ENCODE assay signal across 8 cellular contexts in the genomic region with DNA sequence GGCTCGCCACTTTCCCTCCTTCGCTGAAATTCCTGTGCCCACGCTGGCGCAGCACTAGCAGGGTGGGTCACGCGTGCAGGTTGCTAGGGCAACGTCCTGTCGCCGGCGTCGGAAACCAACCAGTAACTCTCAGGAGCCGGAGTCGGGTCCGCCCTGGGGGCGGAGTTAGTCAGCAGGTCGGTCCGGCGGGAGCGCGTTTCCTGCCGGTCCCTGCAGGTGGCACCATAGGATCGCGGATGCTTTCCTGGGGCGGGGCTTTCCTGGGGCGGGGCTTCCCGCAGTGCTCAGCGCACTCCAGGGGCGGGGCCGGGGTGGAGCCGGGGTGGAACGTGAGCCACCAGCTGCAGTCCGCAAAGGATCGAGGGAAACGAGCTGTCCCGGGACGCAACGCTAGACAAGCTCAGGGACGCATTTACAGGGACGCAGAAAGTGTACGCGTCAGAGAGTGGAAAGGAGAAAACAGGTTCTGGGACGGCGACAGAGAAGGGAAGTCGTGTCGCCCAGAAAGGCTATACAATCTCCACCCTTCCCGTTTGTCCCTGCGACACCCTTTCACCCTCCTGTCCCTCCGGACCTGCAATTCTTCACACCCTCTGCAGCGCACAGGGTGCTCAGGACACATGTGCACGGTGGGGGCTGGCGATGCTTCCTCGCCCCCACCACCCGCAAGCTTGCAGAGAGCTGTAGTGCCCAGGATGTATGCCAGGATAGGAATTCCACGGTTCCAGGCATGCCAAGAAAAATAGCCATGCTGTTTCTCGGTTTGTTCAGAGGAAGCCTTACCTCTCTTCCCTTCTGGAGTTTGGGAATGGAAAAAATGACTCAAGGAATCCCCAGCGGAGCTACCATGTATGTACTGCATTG. TPM values are rescaled to one million over a fixed set of nuclear protein-coding genes. Genes with fewer than 3 reads are reported as not detected.
DNase-seq lines count a peak whose midpoint lies in the region; ATAC-seq and TF ChIP-seq lines count a peak whose summit lies in the region.

No MANE protein-coding gene starts in this region.

- peaks cover 0 to 3% (median 0%) of the 10 kb centered on the region in 5 donors for H3K36me3 Mint-ChIP-seq in naive thymus-derived CD4-positive, alpha-beta T cell
- peaks cover 15% of the 10 kb centered on the region for H3K36me3 Mint-ChIP-seq in stimulated activated effector memory CD8-positive, alpha-beta T cell treated with anti-CD3 and anti-CD28 coated beads, Interleukin-12 subunit alpha, Interleukin-12 subunit beta, amount 100 ng/mL, for 72 hours

- peaks cover 31% of the 10 kb centered on the region for H3K27me3 ChIP-seq in DOHH2 (ENCODE audit: control insufficient read depth, low read length)
- H3K27me3 ChIP-seq in naive thymus-derived CD4-positive, alpha-beta T cell (ENCODE audit: control insufficient read depth in 2 of 2, insufficient read depth in 2 of 2, low read length in 2 of 2) = peaks cover 0 to 11% of the 10 kb centered on the region in 2 donors

- H3K27ac ChIP-seq in DOHH2 (ENCODE audit: low read depth, low read length) = no peak overlapping the region
- H3K27ac ChIP-seq in naive thymus-derived CD4-positive, alpha-beta T cell (ENCODE audit: low read depth, low read length) = no peak overlapping the region

- peaks cover 28 to 50% (median 40%) of the 10 kb centered on the region in 5 donors for H3K27me3 Mint-ChIP-seq in naive thymus-derived CD4-positive, alpha-beta T cell

- H3K79me2 ChIP-seq in DOHH2 (ENCODE audit: control insufficient read depth, low read length) = no peaks in the 10 kb centered on the region

- H3K4me1 Mint-ChIP-seq in naive thymus-derived CD4-positive, alpha-beta T cell = peaks cover 23 to 46% (median 34%) of the 10 kb centered on the region in 7 donors
- peaks cover 38% of the 10 kb centered on the region for H3K4me1 Mint-ChIP-seq in stimulated activated effector memory CD8-positive, alpha-beta T cell treated with anti-CD3 and anti-CD28 coated beads, Interleukin-12 subunit alpha, Interleukin-12 subunit beta, amount 100 ng/mL, for 72 hours

- POLR2A ChIA-PET in naive thymus-derived CD4-positive, alpha-beta T cell (lab: Charles Lee) = interaction anchor here (1.5 to 2.8 kb wide), 2 partner anchors 50 to 83 kb away, joined by 6 to 14 read pairs; a partner anchor contains a TSS

- peaks cover 0 to 2% (median 0%) of the 10 kb centered on the region in 11 donors for H3K9me3 Mint-ChIP-seq in naive thymus-derived CD4-positive, alpha-beta T cell
- no peaks in the 10 kb centered on the region for H3K9me3 Mint-ChIP-seq in stimulated activated effector memory CD8-positive, alpha-beta T cell treated with anti-CD3 and anti-CD28 coated beads, Interleukin-12 subunit alpha, Interleukin-12 subunit beta, amount 100 ng/mL, for 72 hours

- H3F3A ChIP-seq in DOHH2 (ENCODE audit: control insufficient read depth, insufficient read depth) = no peaks in the 10 kb centered on the region

- peak; percentile 98 for DNase-seq in H4 (ENCODE audit: low spot score)
- DNase-seq in LNCaP clone FGC (ENCODE audit: low read depth) = peak; percentile 86
- peak; percentile 94 for DNase-seq in RPMI7951 (ENCODE audit: low read depth)
- peak; percentile 98 for DNase-seq in activated T-helper 1 cell treated with anti-CD3 and anti-CD28 coated beads, Interleukin-2, amount 50 U/mL, for 16 hours (ENCODE audit: low read depth in 1 of 2, low spot score in 1 of 2)
- peak; percentile 94 for DNase-seq in fibroblast of gingiva (ENCODE audit: low read depth)
- DNase-seq in naive thymus-derived CD4-positive, alpha-beta T cell = peak; percentile 91 to 97 (median 95)
- DNase-seq in stimulated activated effector memory CD8-positive, alpha-beta T cell treated with anti-CD3 and anti-CD28 coated beads, Interleukin-12 subunit alpha, Interleukin-12 subunit beta, amount 100 ng/mL, for 72 hours (ENCODE audit: low spot score in 2 of 2) = peak; percentile 99

- CTCF ChIA-PET in naive thymus-derived CD4-positive, alpha-beta T cell (lab: Charles Lee) = interaction anchor here (0.7 to 4.6 kb wide), 18 partner anchors 9 to 594 kb away, joined by 3 to 66 read pairs (median 5); a partner anchor contains a TSS

- H3K4me2 ChIP-seq in DOHH2 (ENCODE audit: low read length) = peak overlapping the region; percentile 88

- no peaks in the 10 kb centered on the region for H4K20me1 ChIP-seq in DOHH2 (ENCODE audit: control insufficient read depth, insufficient read depth, low read depth, low read length)

- H3K4me3 ChIP-seq in DOHH2 (ENCODE audit: low read length) (peak overlapping the region; percentile 72), LNCaP clone FGC (ENCODE audit: low read depth, low read length) (peak overlapping the region; percentile 65)
- peak overlapping the region; percentile 43 for H3K4me3 ChIP-seq in naive thymus-derived CD4-positive, alpha-beta T cell (ENCODE audit: low read length)

- intact Hi-C loops in naive thymus-derived CD4-positive, alpha-beta T cell (cut with micrococcal nuclease) = loop anchor here (1.0 to 10.0 kb wide), 23 partner anchors 12 to 1010 kb away; a partner anchor contains a TSS

- H3K9me3 ChIP-seq in DOHH2 (ENCODE audit: control insufficient read depth, insufficient read depth, low read length) = no peaks in the 10 kb centered on the region
- no peaks in the 10 kb centered on the region for H3K9me3 ChIP-seq in naive thymus-derived CD4-positive, alpha-beta T cell (ENCODE audit: control insufficient read depth in 2 of 3, low read length in 3 of 3)

- no peaks in the 10 kb centered on the region for H3K9me2 ChIP-seq in DOHH2 (replicated peaks; ENCODE audit: control insufficient read depth, low read length)

- H3K4me3 Mint-ChIP-seq in naive thymus-derived CD4-positive, alpha-beta T cell = peak overlapping the region; percentile 83 to 92 (median 88)
- peak overlapping the region; percentile 87 for H3K4me3 Mint-ChIP-seq in stimulated activated effector memory CD8-positive, alpha-beta T cell treated with anti-CD3 and anti-CD28 coated beads, Interleukin-12 subunit alpha, Interleukin-12 subunit beta, amount 100 ng/mL, for 72 hours

- peaks cover 33% of the 10 kb centered on the region for H3K4me1 ChIP-seq in DOHH2 (ENCODE audit: control insufficient read depth, low read length)
- H3K4me1 ChIP-seq in naive thymus-derived CD4-positive, alpha-beta T cell (ENCODE audit: control insufficient read depth in 2 of 2, insufficient read depth in 2 of 2, low read length in 2 of 2) = peaks cover 9 to 26% of the 10 kb centered on the region in 2 donors

- H3K27ac Mint-ChIP-seq in naive thymus-derived CD4-positive, alpha-beta T cell = peak overlapping the region in 8 of 9 donors; percentile 13 to 91 (median 73)
- H3K27ac Mint-ChIP-seq in stimulated activated effector memory CD8-positive, alpha-beta T cell treated with anti-CD3 and anti-CD28 coated beads, Interleukin-12 subunit alpha, Interleukin-12 subunit beta, amount 100 ng/mL, for 72 hours = peak overlapping the region; percentile 73

- peak; percentile 98 for ATAC-seq in naive thymus-derived CD4-positive, alpha-beta T cell
- ATAC-seq in stimulated activated effector memory CD8-positive, alpha-beta T cell treated with anti-CD3 and anti-CD28 coated beads, Interleukin-12 subunit alpha, Interleukin-12 subunit beta, amount 100 ng/mL, for 72 hours = peak; percentile 93

- no peaks in the 10 kb centered on the region for H3K36me3 ChIP-seq in DOHH2 (ENCODE audit: control insufficient read depth, low read length)
- no peaks in the 10 kb centered on the region for H3K36me3 ChIP-seq in naive thymus-derived CD4-positive, alpha-beta T cell (ENCODE audit: control insufficient read depth in 2 of 3, insufficient read depth in 3 of 3, low read length in 3 of 3)

- TF ChIP-seq CTCF in DOHH2 (IDR thresholded peaks at IDR 0.05; ENCODE audit: low read depth, low read length, poor library complexity, severe bottlenecking) (peak; percentile 87), LNCaP clone FGC (IDR thresholded peaks at IDR 0.05; ENCODE audit: control insufficient read depth, extremely low read depth, insufficient read depth) (peak; percentile 91)

RNA-seq across cellular contexts. Expression of a gene that starts 12.3 kb away (rescaled TPM):
- total RNA-seq in H4 (2014; rRNA removed; shearing (Covaris generic)) = 16.9 and 17.4 TPM in 2 replicates
- total RNA-seq in RPMI7951 (2014; rRNA removed; shearing (Covaris generic)) = 40.3 and 41.7 TPM in 2 replicates
- 1 to 10 TPM in 4 of 5 experiments, under 1 TPM in 1; 0.81 to 5.5 (median 1.9) TPM for total RNA-seq in naive thymus-derived CD4-positive, alpha-beta T cell
- polyA plus RNA-seq in naive thymus-derived CD4-positive, alpha-beta T cell = under 1 TPM; 0.75 to 0.99 TPM

RNA-seq across cellular contexts. Expression of a gene that starts 22.9 kb away (rescaled TPM):
- 36.7 and 50.5 TPM in 2 replicates for total RNA-seq in H4 (2014; rRNA removed; shearing (Covaris generic))
- total RNA-seq in RPMI7951 (2014; rRNA removed; shearing (Covaris generic)) = 28.4 and 35.2 TPM in 2 replicates
- 10 to 100 TPM; 34.7 to 65.2 (median 49.2) TPM for total RNA-seq in naive thymus-derived CD4-positive, alpha-beta T cell
- polyA plus RNA-seq in naive thymus-derived CD4-positive, alpha-beta T cell = 10 to 100 TPM in 1 of 2 donors, 1 to 10 TPM in 1; 8.7 to 15.8 TPM

RNA-seq across cellular contexts. Expression of a gene that starts 54.4 kb away (rescaled TPM):
- total RNA-seq in H4 (2014; rRNA removed; shearing (Covaris generic)) = 53.4 and 57.6 TPM in 2 replicates
- total RNA-seq in RPMI7951 (2014; rRNA removed; shearing (Covaris generic)) = 41.6 and 44.0 TPM in 2 replicates
- 100 to 1,000 TPM; 238 to 349 (median 276) TPM for total RNA-seq in naive thymus-derived CD4-positive, alpha-beta T cell
- polyA plus RNA-seq in naive thymus-derived CD4-positive, alpha-beta T cell = 10 to 100 TPM; 72.4 to 86.8 TPM
